ENCODE assay signal across 4 cellular contexts in genomic region chr4:93839704-93840103, GRCh38. TPM values are rescaled to one million over a fixed set of nuclear protein-coding genes. Genes with fewer than 3 reads are reported as not detected.
"Had no signal": no experiment of that assay in that cellular context is flagged by ENCODE, and none has a peak within 500 bp of the region (broad histone marks: within the 10 kb centered on the region; RNA-seq: fewer than 3 reads in every experiment).

No MANE protein-coding gene starts in this region.

- DNase-seq: GDM1, GF-D8 had no signal

- H3K4me3 ChIP-seq: GM12878 had no signal

- ATAC-seq: GM12878 had no signal

RNA-seq across cellular contexts. Expression of gene ATOH1, which starts 11.2 kb away (rescaled TPM):
- total RNA-seq: G401, GM12878 had no signal
- polyA plus RNA-seq: GM12878 had no signal
